29 cellular contexts compared by ENCODE assay signal in genomic region chr5:170342153-170342552, GRCh38. TPM values are rescaled to one million over a fixed set of nuclear protein-coding genes. Genes with fewer than 3 reads are reported as not detected.
"Had no signal": no experiment of that assay in that cellular context is flagged by ENCODE, and none has a peak within 500 bp of the region (broad histone marks: within the 10 kb centered on the region; RNA-seq: fewer than 3 reads in every experiment).

No MANE protein-coding gene starts in this region.

- H3K9me3 ChIP-seq: right atrium auricular region, spleen, tibial nerve had no signal

- H3K36me3 ChIP-seq: right atrium auricular region, spleen, tibial nerve had no signal

- DNase-seq: activated CD4-positive, alpha-beta memory T cell treated with anti-CD3 and anti-CD28 coated beads for 36 hours; activated CD4-positive, alpha-beta T cell treated with anti-CD3 and anti-CD28 coated beads, Interleukin-2, amount 10 ng/mL, durations not matched to agents 24 days and 14 days; activated CD4-positive, CD25-positive, alpha-beta regulatory T cell treated with anti-CD3 and anti-CD28 coated beads, Interleukin-2, amount 50 U/mL, for 72 hours; activated naive CD4-positive, alpha-beta T cell; activated T-cell treated with anti-CD3 and anti-CD28 coated beads, Interleukin-2, amount 50 U/mL, for 24 hours; anterior cingulate cortex; dermis blood vessel endothelial cell; effector CD4-positive, alpha-beta T cell; head of caudate nucleus; hippocampal formation; left cardiac atrium; mesenchymal stem cell; naive thymus-derived CD8-positive, alpha-beta T cell; occipital lobe; spleen; stimulated activated naive CD4-positive, alpha-beta T cell treated with Interleukin-2 at 50 U/mL for 16 hours had no signal

- H3K4me3 ChIP-seq: right atrium auricular region, spleen, tibial nerve had no signal

- H3K79me2 ChIP-seq: parathyroid adenoma had no signal

- H3K27me3 ChIP-seq: right atrium auricular region, spleen, tibial nerve had no signal

- H3K27ac ChIP-seq: parathyroid adenoma, right atrium auricular region, spleen, tibial nerve had no signal

- H2AFZ ChIP-seq: parathyroid adenoma had no signal

- H3K9ac ChIP-seq: parathyroid adenoma had no signal

- ATAC-seq: activated T-helper 17 cell treated with anti-CD3 and anti-CD28 coated beads, Interleukin-2, amount 50 U/mL, for 72 hours; naive thymus-derived CD8-positive, alpha-beta T cell had no signal

- H3K4me1 ChIP-seq: parathyroid adenoma, right atrium auricular region, tibial nerve had no signal

RNA-seq across cellular contexts. Expression of gene LCP2, which starts 44.6 kb away (rescaled TPM):
- total RNA-seq: bronchial epithelial cell, epithelial cell of proximal tubule, fibroblast of lung, fibroblast of villous mesenchyme, neural crest cell, pulmonary artery endothelial cell had no signal
- polyA plus RNA-seq: fibroblast of lung, keratinocyte had no signal

RNA-seq across cellular contexts. Expression of gene KCNMB1, which starts 47.0 kb away (rescaled TPM):
- total RNA-seq: activated CD4-positive, alpha-beta memory T cell treated with anti-CD3 and anti-CD28 coated beads for 36 hours; activated CD4-positive, alpha-beta T cell treated with anti-CD3 and anti-CD28 coated beads, Interleukin-2, amount 10 ng/mL, durations not matched to agents 24 days and 14 days; activated CD8-positive, alpha-beta memory T cell treated with anti-CD3 and anti-CD28 coated beads for 36 hours; activated T-helper 17 cell treated with anti-CD3 and anti-CD28 coated beads, Interleukin-2, amount 50 U/mL, for 72 hours; bronchial epithelial cell; dermis blood vessel endothelial cell; epithelial cell of proximal tubule; fibroblast of lung; fibroblast of villous mesenchyme; naive thymus-derived CD8-positive, alpha-beta T cell; neural crest cell; T-helper 1 cell treated with Interleukin-12 subunit alpha and Interleukin-12 subunit beta and Interleukin-4 antibody, amounts not matched to agents 30 ng/mL and 1 ng/mL, for 36 hours had no signal
- polyA plus RNA-seq: fibroblast of lung, keratinocyte had no signal
